ENCODE assay signal across 28 cellular contexts in the genomic region with DNA sequence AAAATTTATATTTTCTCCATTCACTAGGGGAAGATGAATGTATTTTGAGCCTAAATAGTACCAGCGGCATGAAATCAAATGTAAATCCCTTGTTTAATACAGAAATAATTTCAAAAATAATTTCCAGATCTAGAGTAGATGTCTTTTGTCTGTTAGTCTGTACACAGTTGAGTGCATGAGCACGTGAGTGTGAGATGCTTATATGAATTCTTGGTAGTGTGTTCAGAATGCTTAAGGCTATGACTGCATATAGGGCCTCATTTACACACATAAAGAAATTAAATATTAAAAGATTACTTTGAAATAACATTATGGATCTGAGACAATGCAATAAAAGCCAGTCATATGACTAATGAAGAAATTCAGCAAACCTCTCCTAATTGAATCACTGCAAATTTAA. TPM values are rescaled to one million over a fixed set of nuclear protein-coding genes. Genes with fewer than 3 reads are reported as not detected.
DNase-seq lines count a peak whose midpoint lies in the region; ATAC-seq and TF ChIP-seq lines count a peak whose summit lies in the region.
"Had no signal": no experiment of that assay in that cellular context is flagged by ENCODE, and none has a peak within 500 bp of the region (broad histone marks: within the 10 kb centered on the region; RNA-seq: fewer than 3 reads in every experiment).

No MANE protein-coding gene starts in this region.

- H3K9me3 ChIP-seq in OCI-LY3 (ENCODE audit: insufficient read depth, low read length): no peaks in the 10 kb centered on the region
- H3K9me3 ChIP-seq: A549, BE2C, MG63 had no signal

- peaks cover 31% of the 10 kb centered on the region for H3K4me1 ChIP-seq in OCI-LY3 (ENCODE audit: low read length)
- H3K4me1 ChIP-seq: A549, BE2C had no signal

- H3K27me3 ChIP-seq in OCI-LY3 (ENCODE audit: low read depth, low read length): no peaks in the 10 kb centered on the region

- peak overlapping the region; percentile 39 for H3K4me2 ChIP-seq in OCI-LY3 (ENCODE audit: low read length)
- H3K4me2 ChIP-seq: A549 had no signal

- H3K36me3 ChIP-seq in OCI-LY3 (replicated peaks; ENCODE audit: low read depth, low read length): peaks cover 11% of the 10 kb centered on the region
- H3K36me3 ChIP-seq: BE2C, MG63 had no signal

- H3K27ac ChIP-seq in OCI-LY3 (ENCODE audit: low read length): peak overlapping the region; percentile 44
- H3K27ac ChIP-seq in substantia nigra (ENCODE audit: low read depth, low read length, poor library complexity, severe bottlenecking): peak overlapping the region; percentile 46
- H3K27ac ChIP-seq: A549 had no signal

- no peaks in the 10 kb centered on the region for H4K20me1 ChIP-seq in OCI-LY3 (ENCODE audit: insufficient read depth, low read length)

- ATAC-seq in SK-N-SH treated with all-trans-retinoic acid at 6 μM for 48 hours (no peak), GM19324 (IDR thresholded peaks at IDR 0.05; ENCODE audit: low FRiP score, unreplicated experiment) (no peak)
- ATAC-seq: A549, HCT116, HepG2, K562, PC-3 had no signal

- in situ Hi-C loops in G401 (cut with HindIII; ENCODE audit: low sequenced_read_pairs): no loop called here

- no peak overlapping the region for H3K9ac ChIP-seq in OCI-LY3 (ENCODE audit: low read length)

- DNase-seq in G401 (ENCODE audit: low spot score) (peak; percentile 64), globus pallidus (ENCODE audit: low spot score) (peak; percentile 70), substantia nigra (lab: John Stamatoyannopoulos, UW) (peak in 1 of 49 donors; percentile 18), A172 (ENCODE audit: low spot score) (no peak)
- DNase-seq: BE2C, DMS53, EL, MG63, NCI-H1048, NCI-H1417 treated with DMSO at 0.1 percent for 48 hours, NCI-H187 treated with DMSO at 0.1 percent for 48 hours, NCI-H2107, NCI-H2227 treated with DMSO at 0.1 percent for 48 hours, NCI-H510A, NCI-H774, PC-3, Right ventricle myocardium superior, SW 1271 had no signal

- no peak overlapping the region for H3K4me3 ChIP-seq in OCI-LY3 (ENCODE audit: low read length)
- H3K4me3 ChIP-seq: A549, K562, MG63 had no signal

- no peak overlapping the region for H2AFZ ChIP-seq in OCI-LY3 (ENCODE audit: low read depth, low read length)

- TF ChIP-seq CTCF in OCI-LY3 (IDR thresholded peaks at IDR 0.05; ENCODE audit: low read depth, low read length): no peak

- no peaks in the 10 kb centered on the region for H3K79me2 ChIP-seq in OCI-LY3 (ENCODE audit: low read length)

TF ChIP-seq in SK-N-SH treated with all-trans-retinoic acid at 6 μM for 48 hours, 23 proteins besides CTCF, POLR2A, EP300 and RAD21:
- TF ChIP-seq TOX (CRISPR knock-in tag; IDR thresholded peaks at IDR 0.05; ENCODE audit: borderline replicate concordance) (no peak), ZFP30 (CRISPR knock-in tag; IDR thresholded peaks at IDR 0.05) (no peak), ISL1 (CRISPR knock-in tag; IDR thresholded peaks at IDR 0.05) (no peak), CSDC2 (CRISPR knock-in tag; IDR thresholded peaks at IDR 0.05) (no peak), ZNF70 (CRISPR knock-in tag; IDR thresholded peaks at IDR 0.05) (no peak)

RNA-seq across cellular contexts. Expression of a gene that starts 4.7 kb away (rescaled TPM):
- total RNA-seq in G401 (2014; rRNA removed; shearing (Covaris generic)): not detected in 2 replicates
- total RNA-seq in A172 (2014; rRNA removed; shearing (Covaris generic)): not detected in 2 replicates
- total RNA-seq: HepG2, K562, LHCN-M2, PC-3, Right ventricle myocardium superior, RPMI7951, SK-MEL-5 had no signal
